Comparison of ENCODE assay signal across 16 cellular contexts in genomic region chr9:113522419-113522818, GRCh38. TPM values are rescaled to one million over a fixed set of nuclear protein-coding genes. Genes with fewer than 3 reads are reported as not detected.
DNase-seq lines count a peak whose midpoint lies in the region; ATAC-seq, FAIRE-seq and TF ChIP-seq lines count a peak whose summit lies in the region.
"Had no signal": no experiment of that assay in that cellular context is flagged by ENCODE, and none has a peak within 500 bp of the region (broad histone marks: within the 10 kb centered on the region; RNA-seq: fewer than 3 reads in every experiment).

No MANE protein-coding gene starts in this region.

- no peaks in the 10 kb centered on the region for H3K36me3 Mint-ChIP-seq in neural crest cell (ENCODE audit: low read depth)

- DNase-seq in GM18507 (ENCODE audit: extremely low spot score, insufficient read length, low read depth) (no peak), neural crest cell (ENCODE audit: low read depth, low spot score) (no peak), D341Med (ENCODE audit: low spot score) (no peak), NCI-H1048 (lab: John Stamatoyannopoulos, UW) (no peak), islet precursor cell (no peak)
- DNase-seq: activated CD4-positive, alpha-beta T cell treated with anti-CD3 and anti-CD28 coated beads, Interleukin-2, amount 50 U/mL, for 1 hour; amniotic stem cell; effector CD4-positive, alpha-beta T cell; head of caudate nucleus; NCI-H1436; right lobe of liver had no signal

- no peaks in the 10 kb centered on the region for H3K9me3 ChIP-seq in BLaER1 treated with 17β-estradiol and CSF1 and Interleukin-3, amounts not matched to agents 10 nM and 100 nM (replicated peaks in 1 of 11)
- no peaks in the 10 kb centered on the region for H3K9me3 ChIP-seq in duodenal mucosa (ENCODE audit: control insufficient read depth in 1 of 2, low read length in 2 of 2)
- H3K9me3 ChIP-seq: right lobe of liver had no signal

- H3K9ac ChIP-seq in BLaER1 treated with 17β-estradiol and CSF1 and Interleukin-3, amounts not matched to agents 10 nM and 100 nM, result no peak overlapping the region
- H3K9ac ChIP-seq in duodenal mucosa (ENCODE audit: low read depth in 1 of 2, low read length in 2 of 2), result peak overlapping the region; percentile 8 to 45

- H3K27ac ChIP-seq in BLaER1 treated with 17β-estradiol and CSF1 and Interleukin-3, amounts not matched to agents 10 nM and 100 nM, result no peak overlapping the region
- H3K27ac ChIP-seq in duodenal mucosa (ENCODE audit: low read depth, low read length), result no peak overlapping the region
- H3K27ac ChIP-seq: right lobe of liver, SK-N-MC had no signal

- H4K20me1 ChIP-seq in BLaER1 treated with 17β-estradiol and CSF1 and Interleukin-3, amounts not matched to agents 10 nM and 100 nM, result 0 out of 22 replicates have a peak, but pooled peaks cover 0 to 9% (median 0%) of the 10 kb centered on the region in 11 experiments

- no peak overlapping the region for H3K4me3 ChIP-seq in BLaER1 treated with 17β-estradiol and CSF1 and Interleukin-3, amounts not matched to agents 10 nM and 100 nM
- peak overlapping the region; percentile 2 to 48 for H3K4me3 ChIP-seq in duodenal mucosa (ENCODE audit: low read depth in 1 of 2, low read length in 2 of 2)
- H3K4me3 ChIP-seq: right lobe of liver, SK-N-MC had no signal

- no peak for ATAC-seq in GM19397 (IDR thresholded peaks at IDR 0.05; ENCODE audit: unreplicated experiment)
- ATAC-seq: right lobe of liver had no signal

- H3K27me3 Mint-ChIP-seq in neural crest cell (ENCODE audit: low read depth), result no peaks in the 10 kb centered on the region

- H3K9me3 Mint-ChIP-seq in neural crest cell, result no peaks in the 10 kb centered on the region
- H3K9me3 Mint-ChIP-seq: mesothelial cell of epicardium had no signal

- no peak for TF ChIP-seq CTCF in neural crest cell (conservative IDR thresholded peaks at IDR 0.05)

- H3K4me2 ChIP-seq in BLaER1 treated with 17β-estradiol and CSF1 and Interleukin-3, amounts not matched to agents 10 nM and 100 nM, result peak overlapping the region; percentile 81 to 99 (median 95)

- peak overlapping the region; percentile 35 for H3K27ac Mint-ChIP-seq in neural crest cell (ENCODE audit: unreplicated experiment)
- H3K27ac Mint-ChIP-seq: mesothelial cell of epicardium had no signal

- peaks cover 53 to 66% (median 60%) of the 10 kb centered on the region in 10 experiments for H3K4me1 ChIP-seq in BLaER1 treated with 17β-estradiol and CSF1 and Interleukin-3, amounts not matched to agents 10 nM and 100 nM
- H3K4me1 ChIP-seq in duodenal mucosa (ENCODE audit: control insufficient read depth in 1 of 2, insufficient read depth in 2 of 2, low read length in 2 of 2), result peaks cover 90 to 92% of the 10 kb centered on the region in 2 donors

- peaks cover 50% of the 10 kb centered on the region for H3K4me1 Mint-ChIP-seq in neural crest cell

- H3K4me3 Mint-ChIP-seq in neural crest cell, result no peak overlapping the region
- H3K4me3 Mint-ChIP-seq: mesothelial cell of epicardium had no signal

- no peaks in the 10 kb centered on the region for H3K36me3 ChIP-seq in BLaER1 treated with 17β-estradiol and CSF1 and Interleukin-3, amounts not matched to agents 10 nM and 100 nM
- H3K36me3 ChIP-seq in duodenal mucosa (ENCODE audit: control insufficient read depth in 1 of 2, insufficient read depth in 2 of 2, low read length in 2 of 2), result peaks cover 7 to 38% of the 10 kb centered on the region in 2 donors

- peaks cover 0 to 20% (median 0%) of the 10 kb centered on the region in 11 experiments; a peak in 3 of 22 replicates for H3K27me3 ChIP-seq in BLaER1 treated with 17β-estradiol and CSF1 and Interleukin-3, amounts not matched to agents 10 nM and 100 nM
- no peaks in the 10 kb centered on the region for H3K27me3 ChIP-seq in duodenal mucosa (ENCODE audit: control insufficient read depth in 1 of 2, insufficient read depth in 2 of 2, low read length in 2 of 2)
- H3K27me3 ChIP-seq: right lobe of liver had no signal

- peak; percentile 26 for FAIRE-seq in GM18507 (lab: Jason Lieb, UNC)

RNA-seq across cellular contexts. Expression of gene RGS3, which starts 58.9 kb away (rescaled TPM):
- total RNA-seq in neural crest cell, result 36.7 and 41.0 TPM in 2 replicates

Comparison
In these comparisons a context has a peak if more than half of its experiments do, and no peak if none do; other contexts are left out.
1. H3K4me3 ChIP-seq: peak in duodenal mucosa (2 of 2); none in BLaER1 treated with 17β-estradiol and CSF1 and Interleukin-3, amounts not matched to agents 10 nM and 100 nM (0 of 10).
2. H3K9ac ChIP-seq: peak in duodenal mucosa (2 of 2); none in BLaER1 treated with 17β-estradiol and CSF1 and Interleukin-3, amounts not matched to agents 10 nM and 100 nM (0 of 11).